2 cellular contexts compared by ENCODE assay signal in the genomic region with DNA sequence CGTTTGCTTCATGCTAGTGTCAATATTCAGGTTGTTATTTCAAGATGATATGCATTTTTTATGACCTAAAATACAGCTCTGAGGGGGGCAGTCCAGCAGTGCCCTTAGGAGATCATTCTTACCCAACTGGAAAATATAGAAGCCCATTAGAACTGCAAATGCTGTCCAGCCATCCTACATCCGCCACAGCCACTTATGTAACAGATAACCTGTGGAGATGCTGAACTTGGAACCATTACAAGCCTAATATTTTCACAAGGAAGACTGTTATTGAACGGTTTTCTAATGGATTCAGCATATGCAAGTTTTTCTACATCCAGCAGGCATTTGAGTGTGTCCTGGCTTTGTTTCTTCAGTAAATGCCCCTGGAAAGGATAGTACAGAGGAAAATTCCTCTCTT.
TF ChIP-seq lines count a peak whose summit lies in the region.

No MANE protein-coding gene starts in this region.

TF ChIP-seq in liver, 16 proteins besides CTCF, POLR2A, EP300 and RAD21:
- TF ChIP-seq REST (IDR thresholded peaks at IDR 0.05) (peak; percentile 23), FOXA1 (IDR thresholded peaks at IDR 0.05) (no peak)

TF ChIP-seq in HepG2, 621 proteins besides CTCF, POLR2A, EP300 and RAD21 (continued from another document):
- TF ChIP-seq, protein P1, sequence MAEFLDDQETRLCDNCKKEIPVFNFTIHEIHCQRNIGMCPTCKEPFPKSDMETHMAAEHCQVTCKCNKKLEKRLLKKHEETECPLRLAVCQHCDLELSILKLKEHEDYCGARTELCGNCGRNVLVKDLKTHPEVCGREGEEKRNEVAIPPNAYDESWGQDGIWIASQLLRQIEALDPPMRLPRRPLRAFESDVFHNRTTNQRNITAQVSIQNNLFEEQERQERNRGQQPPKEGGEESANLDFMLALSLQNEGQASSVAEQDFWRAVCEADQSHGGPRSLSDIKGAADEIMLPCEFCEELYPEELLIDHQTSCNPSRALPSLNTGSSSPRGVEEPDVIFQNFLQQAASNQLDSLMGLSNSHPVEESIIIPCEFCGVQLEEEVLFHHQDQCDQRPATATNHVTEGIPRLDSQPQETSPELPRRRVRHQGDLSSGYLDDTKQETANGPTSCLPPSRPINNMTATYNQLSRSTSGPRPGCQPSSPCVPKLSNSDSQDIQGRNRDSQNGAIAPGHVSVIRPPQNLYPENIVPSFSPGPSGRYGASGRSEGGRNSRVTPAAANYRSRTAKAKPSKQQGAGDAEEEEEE (CRISPR knock-in tag; IDR thresholded peaks at IDR 0.05; ENCODE audit: borderline replicate concordance), result no peak
- TF ChIP-seq, protein P2, sequence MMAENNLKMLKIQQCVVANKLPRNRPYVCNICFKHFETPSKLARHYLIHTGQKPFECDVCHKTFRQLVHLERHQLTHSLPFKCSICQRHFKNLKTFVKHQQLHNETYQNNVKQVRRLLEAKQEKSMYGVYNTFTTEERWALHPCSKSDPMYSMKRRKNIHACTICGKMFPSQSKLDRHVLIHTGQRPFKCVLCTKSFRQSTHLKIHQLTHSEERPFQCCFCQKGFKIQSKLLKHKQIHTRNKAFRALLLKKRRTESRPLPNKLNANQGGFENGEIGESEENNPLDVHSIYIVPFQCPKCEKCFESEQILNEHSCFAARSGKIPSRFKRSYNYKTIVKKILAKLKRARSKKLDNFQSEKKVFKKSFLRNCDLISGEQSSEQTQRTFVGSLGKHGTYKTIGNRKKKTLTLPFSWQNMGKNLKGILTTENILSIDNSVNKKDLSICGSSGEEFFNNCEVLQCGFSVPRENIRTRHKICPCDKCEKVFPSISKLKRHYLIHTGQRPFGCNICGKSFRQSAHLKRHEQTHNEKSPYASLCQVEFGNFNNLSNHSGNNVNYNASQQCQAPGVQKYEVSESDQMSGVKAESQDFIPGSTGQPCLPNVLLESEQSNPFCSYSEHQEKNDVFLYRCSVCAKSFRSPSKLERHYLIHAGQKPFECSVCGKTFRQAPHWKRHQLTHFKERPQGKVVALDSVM (CRISPR knock-in tag; IDR thresholded peaks at IDR 0.05), result no peak
- TF ChIP-seq ZNF10 (CRISPR knock-in tag; IDR thresholded peaks at IDR 0.05; ENCODE audit: borderline replicate concordance, low read depth) (no peak), IRF9 (CRISPR knock-in tag; IDR thresholded peaks at IDR 0.05; ENCODE audit: borderline replicate concordance) (no peak), ZNF12 (CRISPR knock-in tag; IDR thresholded peaks at IDR 0.05) (no peak), ZNF160 (CRISPR knock-in tag; IDR thresholded peaks at IDR 0.05) (no peak), ZNF724P (CRISPR knock-in tag; IDR thresholded peaks at IDR 0.05; ENCODE audit: borderline replicate concordance) (no peak), ZNF790 (CRISPR knock-in tag; IDR thresholded peaks at IDR 0.05; ENCODE audit: borderline replicate concordance) (no peak), HIVEP1 (CRISPR knock-in tag; IDR thresholded peaks at IDR 0.05) (no peak), PCBP2 (optimal IDR thresholded peaks at IDR 0.05; ENCODE audit: low read depth, low read length, poor library complexity, severe bottlenecking) (no peak), ZNF562 (CRISPR knock-in tag; IDR thresholded peaks at IDR 0.05; ENCODE audit: borderline replicate concordance) (no peak), BRD4 (CRISPR knock-in tag; IDR thresholded peaks at IDR 0.05) (no peak)
